Comparison of ENCODE assay signal across 13 cellular contexts in genomic region chr5:170313344-170313743, GRCh38. TPM values are rescaled to one million over a fixed set of nuclear protein-coding genes. Genes with fewer than 3 reads are reported as not detected.
DNase-seq lines count a peak whose midpoint lies in the region; ATAC-seq and TF ChIP-seq lines count a peak whose summit lies in the region.
"Had no signal": no experiment of that assay in that cellular context is flagged by ENCODE, and none has a peak within 500 bp of the region (broad histone marks: within the 10 kb centered on the region; RNA-seq: fewer than 3 reads in every experiment).

No MANE protein-coding gene starts in this region.

- CTCF ChIA-PET in CD4-positive, alpha-beta T cell (lab: Charles Lee), result interaction anchor here (0.8 to 2.0 kb wide), 10 partner anchors 8 to 87 kb away, joined by 3 to 9 read pairs (median 4); partner anchors contain the start of gene LCP2

- intact Hi-C loops in CD4-positive, alpha-beta T cell (cut with DNase I, micrococcal nuclease), result loop anchor here in 1 of 2 experiments (1.0 kb wide), 3 partner anchors 10 to 39 kb away; no protein-coding TSS in a partner anchor
- intact Hi-C loops in activated T-helper 1 cell treated with anti-CD3 and anti-CD28 coated beads, Interleukin-12 subunit alpha, Interleukin-12 subunit beta, Interleukin-2, Interleukin-4 antibody, amounts not matched to agents 30 ng/mL and 10 ng/mL and 1 ng/mL, durations not matched to agents 14 hours and 24 hours and 36 hours (cut with micrococcal nuclease), result loop anchor here (1.0 kb wide), 4 partner anchors 15 to 45 kb away; no protein-coding TSS in a partner anchor

- peaks cover 90% of the 10 kb centered on the region for H3K4me1 Mint-ChIP-seq in CD4-positive, alpha-beta T cell (ENCODE audit: low read depth)
- H3K4me1 Mint-ChIP-seq in activated T-helper 1 cell treated with anti-CD3 and anti-CD28 coated beads, Interleukin-12 subunit alpha, Interleukin-12 subunit beta, Interleukin-2, Interleukin-4 antibody, amounts not matched to agents 30 ng/mL and 10 ng/mL and 1 ng/mL, durations not matched to agents 14 hours and 24 hours and 36 hours (ENCODE audit: low read depth), result peaks cover 61% of the 10 kb centered on the region
- peaks cover 41 to 87% (median 68%) of the 10 kb centered on the region in 4 donors for H3K4me1 Mint-ChIP-seq in naive thymus-derived CD8-positive, alpha-beta T cell

- peak; percentile 62 for ATAC-seq in CD4-positive, alpha-beta T cell (ENCODE audit: poor library complexity)
- peak; percentile 78 to 80 for ATAC-seq in naive thymus-derived CD8-positive, alpha-beta T cell
- ATAC-seq: Right ventricle myocardium inferior had no signal

- POLR2A ChIA-PET in CD4-positive, alpha-beta T cell (lab: Charles Lee), result interaction anchor here (1.1 to 4.4 kb wide), 19 partner anchors 9 to 66 kb away, joined by 4 to 53 read pairs (median 8); partner anchors contain the start of gene LCP2
- POLR2A ChIA-PET in naive thymus-derived CD8-positive, alpha-beta T cell (lab: Charles Lee), result interaction anchor here (0.7 to 4.7 kb wide), 16 partner anchors 8 to 51 kb away, joined by 3 to 34 read pairs (median 6); partner anchors contain the start of gene LCP2

- peak overlapping the region; percentile 79 for H3K4me3 Mint-ChIP-seq in CD4-positive, alpha-beta T cell
- peak overlapping the region; percentile 49 for H3K4me3 Mint-ChIP-seq in activated T-helper 1 cell treated with anti-CD3 and anti-CD28 coated beads, Interleukin-12 subunit alpha, Interleukin-12 subunit beta, Interleukin-2, Interleukin-4 antibody, amounts not matched to agents 30 ng/mL and 10 ng/mL and 1 ng/mL, durations not matched to agents 14 hours and 24 hours and 36 hours
- H3K4me3 Mint-ChIP-seq in naive thymus-derived CD8-positive, alpha-beta T cell, result peak overlapping the region; percentile 31 to 82 (median 78)

- no peaks in the 10 kb centered on the region for H3K36me3 ChIP-seq in KOPT-K1 (ENCODE audit: insufficient read depth, low read length)
- H3K36me3 ChIP-seq: cardiac muscle cell had no signal

- H3K27ac ChIP-seq in CD4-positive, alpha-beta T cell (ENCODE audit: low read depth, low read length), result peak overlapping the region; percentile 83
- H3K27ac ChIP-seq in KOPT-K1 (ENCODE audit: low read depth, low read length, poor library complexity, severe bottlenecking) (peak overlapping the region; percentile 35), substantia nigra (ENCODE audit: low read depth, low read length, poor library complexity, severe bottlenecking) (no peak overlapping the region)
- H3K27ac ChIP-seq: cardiac muscle cell had no signal

- peak in 2 of 10 experiments; percentile 24 to 28 for DNase-seq in CD4-positive, alpha-beta T cell
- no peak for DNase-seq in activated T-helper 1 cell treated with anti-CD3 and anti-CD28 coated beads, Interleukin-12 subunit alpha, Interleukin-12 subunit beta, Interleukin-2, Interleukin-4 antibody, amounts not matched to agents 30 ng/mL and 10 ng/mL and 1 ng/mL, durations not matched to agents 14 hours and 24 hours and 36 hours (ENCODE audit: low spot score)
- peak in 5 of 10 donors; percentile 27 to 57 (median 45) for DNase-seq in naive thymus-derived CD8-positive, alpha-beta T cell
- DNase-seq in GDM1 (lab: John Stamatoyannopoulos, UW) (no peak), substantia nigra (lab: John Stamatoyannopoulos, UW) (no peak), NCI-H146 treated with DMSO at 0.1 percent for 48 hours (lab: John Stamatoyannopoulos, UW; ENCODE audit: unreplicated experiment) (no peak), NOMO-1 treated with dmso at 0.1 percent for 144 hours (lab: John Stamatoyannopoulos, UW; ENCODE audit: unreplicated experiment) (no peak)
- DNase-seq: glutamatergic neuron, kidney had no signal

- H3K27me3 ChIP-seq in CD4-positive, alpha-beta T cell (ENCODE audit: control insufficient read depth, insufficient read depth, low read length), result no peaks in the 10 kb centered on the region
- H3K27me3 ChIP-seq: cardiac muscle cell had no signal

- no peak for TF ChIP-seq CTCF in CD4-positive, alpha-beta T cell (IDR thresholded peaks at IDR 0.05)

- peak overlapping the region; percentile 91 for H3K27ac Mint-ChIP-seq in CD4-positive, alpha-beta T cell
- peak overlapping the region; percentile 91 for H3K27ac Mint-ChIP-seq in activated T-helper 1 cell treated with anti-CD3 and anti-CD28 coated beads, Interleukin-12 subunit alpha, Interleukin-12 subunit beta, Interleukin-2, Interleukin-4 antibody, amounts not matched to agents 30 ng/mL and 10 ng/mL and 1 ng/mL, durations not matched to agents 14 hours and 24 hours and 36 hours
- H3K27ac Mint-ChIP-seq in naive thymus-derived CD8-positive, alpha-beta T cell, result peak overlapping the region; percentile 85 to 96 (median 92)

- no peaks in the 10 kb centered on the region for H3K27me3 Mint-ChIP-seq in CD4-positive, alpha-beta T cell
- no peaks in the 10 kb centered on the region for H3K27me3 Mint-ChIP-seq in activated T-helper 1 cell treated with anti-CD3 and anti-CD28 coated beads, Interleukin-12 subunit alpha, Interleukin-12 subunit beta, Interleukin-2, Interleukin-4 antibody, amounts not matched to agents 30 ng/mL and 10 ng/mL and 1 ng/mL, durations not matched to agents 14 hours and 24 hours and 36 hours (ENCODE audit: insufficient read depth)
- H3K27me3 Mint-ChIP-seq in naive thymus-derived CD8-positive, alpha-beta T cell, result no peaks in the 10 kb centered on the region

- no peaks in the 10 kb centered on the region for H3K9me3 ChIP-seq in CD4-positive, alpha-beta T cell (ENCODE audit: control insufficient read depth, low read length)
- no peaks in the 10 kb centered on the region for H3K9me3 ChIP-seq in KOPT-K1 (ENCODE audit: insufficient read depth, low read length, poor library complexity, severe bottlenecking)

- no peaks in the 10 kb centered on the region for H3K9me3 Mint-ChIP-seq in CD4-positive, alpha-beta T cell
- no peaks in the 10 kb centered on the region for H3K9me3 Mint-ChIP-seq in activated T-helper 1 cell treated with anti-CD3 and anti-CD28 coated beads, Interleukin-12 subunit alpha, Interleukin-12 subunit beta, Interleukin-2, Interleukin-4 antibody, amounts not matched to agents 30 ng/mL and 10 ng/mL and 1 ng/mL, durations not matched to agents 14 hours and 24 hours and 36 hours
- H3K9me3 Mint-ChIP-seq in naive thymus-derived CD8-positive, alpha-beta T cell, result no peaks in the 10 kb centered on the region

- H3K36me3 Mint-ChIP-seq in CD4-positive, alpha-beta T cell (ENCODE audit: low read depth), result no peaks in the 10 kb centered on the region
- H3K36me3 Mint-ChIP-seq in activated T-helper 1 cell treated with anti-CD3 and anti-CD28 coated beads, Interleukin-12 subunit alpha, Interleukin-12 subunit beta, Interleukin-2, Interleukin-4 antibody, amounts not matched to agents 30 ng/mL and 10 ng/mL and 1 ng/mL, durations not matched to agents 14 hours and 24 hours and 36 hours (ENCODE audit: low read depth), result peaks cover 6% of the 10 kb centered on the region
- H3K36me3 Mint-ChIP-seq in naive thymus-derived CD8-positive, alpha-beta T cell, result no peaks in the 10 kb centered on the region

RNA-seq across cellular contexts. Expression of gene LCP2, which starts 15.8 kb away (rescaled TPM):
- 100 to 1,000 TPM; 154 to 155 TPM for total RNA-seq in CD4-positive, alpha-beta T cell
- total RNA-seq in activated T-helper 1 cell treated with anti-CD3 and anti-CD28 coated beads, Interleukin-12 subunit alpha, Interleukin-12 subunit beta, Interleukin-2, Interleukin-4 antibody, amounts not matched to agents 30 ng/mL and 10 ng/mL and 1 ng/mL, durations not matched to agents 14 hours and 24 hours and 36 hours, result 350 and 351 TPM in 2 replicates
- 100 to 1,000 TPM; 299 to 311 TPM for total RNA-seq in naive thymus-derived CD8-positive, alpha-beta T cell
- polyA plus RNA-seq in naive thymus-derived CD8-positive, alpha-beta T cell, result 100 to 1,000 TPM; 119 to 227 (median 198) TPM
- total RNA-seq: cardiac muscle cell had no signal
- polyA plus RNA-seq: BJ, cardiac muscle cell had no signal
